In genomic region chr1:1615256-1616044, GRCh38 we compare ENCODE assay signal across 8 cellular contexts. TPM values are rescaled to one million over a fixed set of nuclear protein-coding genes. Genes with fewer than 3 reads are reported as not detected.
A peak's percentile ranks its signal among the peaks of the same experiment; 100 is the strongest.
DNase-seq lines count a peak whose midpoint lies in the region; ATAC-seq and TF ChIP-seq lines count a peak whose summit lies in the region.

MIB2 (plus strand) TSS chr1:1615500; CDS start chr1:1623453, 7,953 bp downstream.

- ATAC-seq in RWPE2 (ENCODE audit: low read depth) (peak; percentile 81), natural killer cell (peak; percentile 86 to 96 (median 90))

- peak within 1 kb of the TSS; percentile 90 for H3K4me3 ChIP-seq in LNCaP clone FGC (ENCODE audit: low read depth, low read length)
- H3K4me3 ChIP-seq in RWPE2 (ENCODE audit: severe bottlenecking): peak within 1 kb of the TSS; percentile 83

- no peaks in the 10 kb centered on the region for H3K36me3 ChIP-seq in RWPE2 (ENCODE audit: low read depth)

- peak within 1 kb of the TSS; percentile 97 for H3K27ac Mint-ChIP-seq in activated T-helper 2 cell treated with anti-CD3 and anti-CD28 coated beads, Interferon-gamma antibody, Interleukin-2, Interleukin-4, amounts not matched to agents 10 μg/mL and 5 μg/mL and 100 μg/mL, durations not matched to agents 14 hours and 24 hours and 36 hours
- peak within 1 kb of the TSS; percentile 94 to 95 for H3K27ac Mint-ChIP-seq in natural killer cell

- H3K27ac ChIP-seq in RWPE2 (ENCODE audit: poor library complexity, severe bottlenecking): peak within 1 kb of the TSS; percentile 83

- H3K4me1 Mint-ChIP-seq in activated T-helper 2 cell treated with anti-CD3 and anti-CD28 coated beads, Interferon-gamma antibody, Interleukin-2, Interleukin-4, amounts not matched to agents 10 μg/mL and 5 μg/mL and 100 μg/mL, durations not matched to agents 14 hours and 24 hours and 36 hours (ENCODE audit: low read depth): peaks cover 25% of the 10 kb centered on the region
- peaks cover 18 to 22% of the 10 kb centered on the region in 2 donors for H3K4me1 Mint-ChIP-seq in natural killer cell

- H3K9me3 Mint-ChIP-seq in activated T-helper 2 cell treated with anti-CD3 and anti-CD28 coated beads, Interferon-gamma antibody, Interleukin-2, Interleukin-4, amounts not matched to agents 10 μg/mL and 5 μg/mL and 100 μg/mL, durations not matched to agents 14 hours and 24 hours and 36 hours: no peaks in the 10 kb centered on the region
- H3K9me3 Mint-ChIP-seq in natural killer cell: no peaks in the 10 kb centered on the region

- peak within 1 kb of the TSS; percentile 96 for H3K4me3 Mint-ChIP-seq in activated T-helper 2 cell treated with anti-CD3 and anti-CD28 coated beads, Interferon-gamma antibody, Interleukin-2, Interleukin-4, amounts not matched to agents 10 μg/mL and 5 μg/mL and 100 μg/mL, durations not matched to agents 14 hours and 24 hours and 36 hours (ENCODE audit: low read depth)
- peak within 1 kb of the TSS; percentile 99 for H3K4me3 Mint-ChIP-seq in natural killer cell

- TF ChIP-seq CTCF in LNCaP clone FGC (IDR thresholded peaks at IDR 0.05; ENCODE audit: control insufficient read depth, extremely low read depth, insufficient read depth) (no peak), RWPE2 (IDR thresholded peaks at IDR 0.05; ENCODE audit: poor library complexity, severe bottlenecking) (no peak), natural killer cell (IDR thresholded peaks at IDR 0.05) (no peak)

- peaks cover 17% of the 10 kb centered on the region for H3K36me3 Mint-ChIP-seq in activated T-helper 2 cell treated with anti-CD3 and anti-CD28 coated beads, Interferon-gamma antibody, Interleukin-2, Interleukin-4, amounts not matched to agents 10 μg/mL and 5 μg/mL and 100 μg/mL, durations not matched to agents 14 hours and 24 hours and 36 hours (ENCODE audit: low read depth)
- H3K36me3 Mint-ChIP-seq in natural killer cell: no peaks in the 10 kb centered on the region

- intact Hi-C loops in activated T-helper 2 cell treated with anti-CD3 and anti-CD28 coated beads, Interferon-gamma antibody, Interleukin-2, Interleukin-4, amounts not matched to agents 10 μg/mL and 5 μg/mL and 100 μg/mL, durations not matched to agents 14 hours and 24 hours and 36 hours (cut with micrococcal nuclease): loop anchor here (2.0 kb wide), 2 partner anchors 41 to 43 kb away; partner anchors contain the start of genes CDK11B and SSU72
- intact Hi-C loops in natural killer cell (cut with micrococcal nuclease): loop anchor here (2.0 to 10.0 kb wide), 2 partner anchors 41 to 59 kb away; partner anchors contain the start of gene SSU72

- DNase-seq in EL: peak; percentile 96
- DNase-seq in GOT3 (lab: John Stamatoyannopoulos, UW): peak; percentile 89
- DNase-seq in LNCaP clone FGC (ENCODE audit: low read depth): peak; percentile 92
- DNase-seq in RWPE2 (ENCODE audit: low spot score): peak; percentile 95
- DNase-seq in activated T-helper 2 cell treated with anti-CD3 and anti-CD28 coated beads, Interferon-gamma antibody, Interleukin-2, Interleukin-4, amounts not matched to agents 10 μg/mL and 5 μg/mL and 100 μg/mL, durations not matched to agents 14 hours and 24 hours and 36 hours (ENCODE audit: low spot score): peak; percentile 98
- DNase-seq in fibroblast of peridontal ligament (ENCODE audit: extremely low read depth): peak; percentile 93
- DNase-seq in natural killer cell: peak; percentile 99
- peak; percentile 96 for DNase-seq in stimulated activated naive CD4-positive, alpha-beta T cell treated with Interleukin-2 at 50 U/mL for 16 hours (lab: John Stamatoyannopoulos, UW)

- H3K4me1 ChIP-seq in RWPE2 (ENCODE audit: insufficient read depth, poor library complexity, severe bottlenecking): no peaks in the 10 kb centered on the region

- no peaks in the 10 kb centered on the region for H3K9me3 ChIP-seq in RWPE2 (ENCODE audit: severe bottlenecking)

- no peaks in the 10 kb centered on the region for H3K27me3 ChIP-seq in RWPE2 (ENCODE audit: insufficient read depth, poor library complexity, severe bottlenecking)

- H3K27me3 Mint-ChIP-seq in activated T-helper 2 cell treated with anti-CD3 and anti-CD28 coated beads, Interferon-gamma antibody, Interleukin-2, Interleukin-4, amounts not matched to agents 10 μg/mL and 5 μg/mL and 100 μg/mL, durations not matched to agents 14 hours and 24 hours and 36 hours (ENCODE audit: low read depth): no peaks in the 10 kb centered on the region
- no peaks in the 10 kb centered on the region for H3K27me3 Mint-ChIP-seq in natural killer cell (ENCODE audit: low read depth in 2 of 2)

RNA-seq across cellular contexts. Expression of gene MIB2, which starts in this region (rescaled TPM):
- total RNA-seq in activated T-helper 2 cell treated with anti-CD3 and anti-CD28 coated beads, Interferon-gamma antibody, Interleukin-2, Interleukin-4, amounts not matched to agents 10 μg/mL and 5 μg/mL and 100 μg/mL, durations not matched to agents 14 hours and 24 hours and 36 hours: 30.2 and 32.7 TPM in 2 replicates
- total RNA-seq in natural killer cell: 10 to 100 TPM; 44.9 to 54.1 (median 46.0) TPM

Comparison
In these comparisons a context has a peak if more than half of its experiments do, and no peak if none do; other contexts are left out.
1. Peak in every context shown above with its lines: DNase-seq, ATAC-seq, H3K4me3 ChIP-seq and H3K27ac ChIP-seq.